15 cellular contexts compared by ENCODE assay signal in the genomic region with DNA sequence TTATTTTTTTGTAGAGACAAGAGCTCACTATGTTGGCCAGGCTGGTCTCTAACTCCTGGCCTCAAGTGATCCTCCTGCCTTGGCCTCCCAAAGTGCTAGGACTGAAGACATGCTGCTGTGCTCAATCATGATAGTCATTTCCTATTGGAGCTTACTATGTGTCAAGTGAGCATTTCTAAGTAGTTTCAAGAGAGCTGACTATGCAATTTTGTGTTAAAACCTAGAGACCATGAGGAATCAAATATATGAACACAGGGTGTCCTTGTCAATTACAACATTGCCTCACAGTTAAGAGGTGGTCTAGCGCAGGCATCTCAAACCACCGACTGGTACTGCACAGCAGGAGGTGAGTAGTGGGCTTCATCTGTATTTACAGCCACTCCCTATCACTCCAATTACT. TPM values are rescaled to one million over a fixed set of nuclear protein-coding genes. Genes with fewer than 3 reads are reported as not detected.
DNase-seq lines count a peak whose midpoint lies in the region; ATAC-seq and TF ChIP-seq lines count a peak whose summit lies in the region.
"Had no signal": no experiment of that assay in that cellular context is flagged by ENCODE, and none has a peak within 500 bp of the region (broad histone marks: within the 10 kb centered on the region; RNA-seq: fewer than 3 reads in every experiment).

No MANE protein-coding gene starts in this region.

- 94 to 96% methylated on average over 2 of the region's 2 CpGs for WGBS in sigmoid colon, 2 donors

- TF ChIP-seq POLR2A in sigmoid colon (IDR thresholded peaks at IDR 0.05), result no peak
- no peak for TF ChIP-seq POLR2A in uterus (IDR thresholded peaks at IDR 0.05)

- H3K4me3 ChIP-seq in ascending aorta (no peak overlapping the region), coronary artery (no peak overlapping the region), sigmoid colon (peak overlapping the region in 1 of 4 donors; percentile 6), uterus (no peak overlapping the region)
- H3K4me3 ChIP-seq: BLaER1, HAP-1 had no signal

- no peak for TF ChIP-seq EP300 in sigmoid colon (IDR thresholded peaks at IDR 0.05)

- H3K9me3 Mint-ChIP-seq in activated T-cell treated with anti-CD3 and anti-CD28 coated beads, Interleukin-2, amount 50 U/mL, for 72 hours, result peaks cover 10 to 11% of the 10 kb centered on the region in 2 donors

- H3K27me3 ChIP-seq in ascending aorta (no peaks in the 10 kb centered on the region), sigmoid colon (no peaks in the 10 kb centered on the region), uterus (no peaks in the 10 kb centered on the region)
- H3K27me3 ChIP-seq: BLaER1 had no signal

- ATAC-seq in activated T-cell treated with anti-CD3 and anti-CD28 coated beads, Interleukin-2, amount 50 U/mL, for 72 hours (replicated peaks in 1 of 2), result no peak
- no peak for ATAC-seq in omental fat pad (ENCODE audit: low FRiP score)

- H3K27ac ChIP-seq in ascending aorta, result peak overlapping the region; percentile 74 to 77
- H3K27ac ChIP-seq in coronary artery, result peak overlapping the region; percentile 55 to 68
- H3K27ac ChIP-seq in sigmoid colon, result peak overlapping the region; percentile 85 to 98 (median 96)
- peak overlapping the region; percentile 3 to 19 for H3K27ac ChIP-seq in uterus
- H3K27ac ChIP-seq: BLaER1 had no signal

- H3K36me3 ChIP-seq in ascending aorta, result peaks cover 66% of the 10 kb centered on the region in 2 donors
- peaks cover 11 to 95% (median 39%) of the 10 kb centered on the region in 4 donors for H3K36me3 ChIP-seq in sigmoid colon
- no peaks in the 10 kb centered on the region for H3K36me3 ChIP-seq in uterus
- H3K36me3 ChIP-seq: BLaER1, HAP-1 had no signal

- no peak for TF ChIP-seq CTCF in ascending aorta (IDR thresholded peaks at IDR 0.05)
- no peak for TF ChIP-seq CTCF in coronary artery (IDR thresholded peaks at IDR 0.05)
- no peak for TF ChIP-seq CTCF in sigmoid colon (IDR thresholded peaks at IDR 0.05)
- TF ChIP-seq CTCF in uterus (IDR thresholded peaks at IDR 0.05), result no peak
- no peak for TF ChIP-seq CTCF in omental fat pad (IDR thresholded peaks at IDR 0.05)

- no peak overlapping the region for H3K27ac Mint-ChIP-seq in activated T-cell treated with anti-CD3 and anti-CD28 coated beads, Interleukin-2, amount 50 U/mL, for 72 hours
- H3K27ac Mint-ChIP-seq: CD8-positive, alpha-beta memory T cell had no signal

- no peaks in the 10 kb centered on the region for H3K27me3 Mint-ChIP-seq in activated T-cell treated with anti-CD3 and anti-CD28 coated beads, Interleukin-2, amount 50 U/mL, for 72 hours (ENCODE audit: low read depth)

- H3K36me3 Mint-ChIP-seq in activated T-cell treated with anti-CD3 and anti-CD28 coated beads, Interleukin-2, amount 50 U/mL, for 72 hours (ENCODE audit: insufficient read depth in 2 of 2), result peaks cover 9 to 10% of the 10 kb centered on the region in 2 donors

- H3K4me3 Mint-ChIP-seq in activated T-cell treated with anti-CD3 and anti-CD28 coated beads, Interleukin-2, amount 50 U/mL, for 72 hours, result no peak overlapping the region
- H3K4me3 Mint-ChIP-seq: CD8-positive, alpha-beta memory T cell had no signal

- DNase-seq in ascending aorta (ENCODE audit: low spot score in 2 of 2), result no peak
- DNase-seq in coronary artery (ENCODE audit: low spot score), result no peak
- DNase-seq in sigmoid colon, result no peak
- no peak for DNase-seq in uterus
- no peak for DNase-seq in activated T-cell treated with anti-CD3 and anti-CD28 coated beads, Interleukin-2, amount 50 U/mL, for 72 hours
- DNase-seq in omental fat pad (ENCODE audit: low spot score), result no peak
- no peak for DNase-seq in NCI-H2196 treated with DMSO at 0.1 percent for 48 hours (lab: John Stamatoyannopoulos, UW; ENCODE audit: unreplicated experiment)
- DNase-seq: AML-193; Caco-2; CD8-positive, alpha-beta memory T cell; DMS53; GF-D8 had no signal

- H3K4me1 Mint-ChIP-seq in activated T-cell treated with anti-CD3 and anti-CD28 coated beads, Interleukin-2, amount 50 U/mL, for 72 hours (ENCODE audit: low read depth), result no peaks in the 10 kb centered on the region
- H3K4me1 Mint-ChIP-seq: CD8-positive, alpha-beta memory T cell had no signal

- H3K4me1 ChIP-seq in ascending aorta, result peaks cover 12 to 40% of the 10 kb centered on the region in 2 donors
- peaks cover 0 to 94% (median 82%) of the 10 kb centered on the region in 4 donors for H3K4me1 ChIP-seq in sigmoid colon
- no peaks in the 10 kb centered on the region for H3K4me1 ChIP-seq in uterus
- H3K4me1 ChIP-seq: Caco-2, HAP-1 had no signal

- intact Hi-C loops in ascending aorta (cut with DNase I), result no loop called here
- intact Hi-C loops in sigmoid colon (cut with DNase I), result no loop called here
- intact Hi-C loops in uterus (cut with DNase I; ENCODE audit: low total_unique reads), result no loop called here

- peaks cover 7 to 12% of the 10 kb centered on the region in 2 donors for H3K9me3 ChIP-seq in ascending aorta
- peaks cover 0 to 2% (median 0%) of the 10 kb centered on the region in 4 donors for H3K9me3 ChIP-seq in sigmoid colon
- no peaks in the 10 kb centered on the region for H3K9me3 ChIP-seq in uterus

RNA-seq across cellular contexts. Expression of a gene that starts 37.8 kb away (rescaled TPM):
- 694 TPM for total RNA-seq in ascending aorta
- total RNA-seq in sigmoid colon, result over 10,000 TPM in 1 of 4 donors, 1,000 to 10,000 TPM in 3; 4,282 to 11,818 (median 7,071) TPM
- 100 to 1,000 TPM in 1 of 3 donors, 10 to 100 TPM in 1, 1 to 10 TPM in 1; 5.1 to 262 (median 31.8) TPM for polyA plus RNA-seq in sigmoid colon
- total RNA-seq in uterus, result 1,000 to 10,000 TPM in 2 of 4 donors, 100 to 1,000 TPM in 2; 447 to 1,893 (median 822) TPM
- not detected for total RNA-seq in activated T-cell treated with anti-CD3 and anti-CD28 coated beads, Interleukin-2, amount 50 U/mL, for 72 hours
- total RNA-seq in omental fat pad, result 100 to 1,000 TPM in 1 of 4 donors, 10 to 100 TPM in 3; 22.4 to 206 (median 26.8) TPM
- total RNA-seq: A673; Caco-2; CD8-positive, alpha-beta memory T cell had no signal

Comparison
In these comparisons a context has a peak if more than half of its experiments do, and no peak if none do; other contexts are left out.
1. H3K27ac ChIP-seq: peak in every context shown above with its lines; median percentile 96 in sigmoid colon; 76 in ascending aorta; 62 in coronary artery; 11 in uterus.
2. RNA of a gene that starts 37.8 kb away (total RNA-seq): 4,282 to 11,818 TPM in sigmoid colon, 447 to 1,893 TPM in uterus, 694 TPM in ascending aorta (single experiment) and 22.4 to 206 TPM in omental fat pad; not detected in activated T-cell treated with anti-CD3 and anti-CD28 coated beads, Interleukin-2, amount 50 U/mL, for 72 hours; every median in the first group is over 10 times any median in the second.